8 cellular contexts compared by ENCODE assay signal in the genomic region with DNA sequence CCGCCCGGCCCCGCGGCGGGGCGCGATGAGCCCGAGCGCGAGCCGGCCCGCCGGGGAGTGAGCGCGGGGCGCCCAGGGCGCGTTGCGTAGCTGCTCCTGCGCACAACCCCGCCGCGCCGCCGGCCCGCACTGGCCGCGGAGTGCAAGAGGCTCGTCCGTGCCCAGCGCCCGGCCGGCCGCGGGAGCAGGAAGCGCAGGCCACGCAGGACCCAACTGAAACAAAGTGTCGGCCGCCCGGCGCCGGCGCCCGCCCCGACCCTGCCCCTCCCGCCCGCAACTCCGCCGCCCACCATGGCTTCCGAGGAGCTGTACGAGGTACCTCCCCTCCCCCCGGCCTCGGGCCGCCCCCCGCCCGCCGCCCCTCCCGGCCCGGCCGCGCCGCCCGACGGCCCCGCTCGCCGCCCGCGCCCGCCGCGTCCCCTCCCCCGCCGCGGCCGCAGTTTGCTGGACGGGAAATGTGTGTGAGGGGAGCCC. TPM values are rescaled to one million over a fixed set of nuclear protein-coding genes. Genes with fewer than 3 reads are reported as not detected.
DNase-seq lines count a peak whose midpoint lies in the region; ATAC-seq and TF ChIP-seq lines count a peak whose summit lies in the region.

No MANE protein-coding gene starts in this region.

- no peak overlapping the region for H3K27ac ChIP-seq in ACC112 (ENCODE audit: low read depth, low read length)

- H3K27me3 ChIP-seq in ACC112 (ENCODE audit: insufficient read depth, low read length): peaks cover 9% of the 10 kb centered on the region; the same call in 1 of the 2 replicates

- peaks cover 45% of the 10 kb centered on the region for H3K79me2 ChIP-seq in ACC112 (ENCODE audit: control insufficient read depth, insufficient read depth, low read length, unreplicated experiment)

- peak; percentile 22 for ATAC-seq in HG02943 (IDR thresholded peaks at IDR 0.05; ENCODE audit: low read depth, unreplicated experiment)

- H3K9me3 Mint-ChIP-seq in neural crest cell: peaks cover 15% of the 10 kb centered on the region

- H3K36me3 ChIP-seq in ACC112 (ENCODE audit: insufficient read depth, low read length): no peaks in the 10 kb centered on the region

- no peak overlapping the region for H3K27ac Mint-ChIP-seq in neural crest cell (ENCODE audit: unreplicated experiment)

- peaks cover 41% of the 10 kb centered on the region for H3K27me3 Mint-ChIP-seq in neural crest cell (ENCODE audit: low read depth)

- peaks cover 41% of the 10 kb centered on the region for H3K4me1 Mint-ChIP-seq in neural crest cell

- H3K4me3 ChIP-seq in ACC112 (ENCODE audit: low read depth, low read length) (peak overlapping the region; percentile 90), epithelial cell of proximal tubule (ENCODE audit: low read depth, low read length) (peak overlapping the region; percentile 52)

- DNase-seq in GM13977 (ENCODE audit: low spot score) (peak; percentile 72), T follicular helper cell (ENCODE audit: low read depth) (peak; percentile 6), epithelial cell of proximal tubule (ENCODE audit: low read depth) (no peak), neural crest cell (ENCODE audit: low read depth, low spot score) (peak; percentile 36), LoVo (ENCODE audit: low spot score) (no peak), SHP77 treated with DMSO at 0.1 percent for 48 hours (lab: John Stamatoyannopoulos, UW) (no peak)

- peaks cover 15% of the 10 kb centered on the region for H3K36me3 Mint-ChIP-seq in neural crest cell (ENCODE audit: low read depth)

- in situ Hi-C loops in GM13977 (cut with MboI; ENCODE audit: low pct_unique_long_range_greater_than_20kb, low sequenced_read_pairs, unreplicated experiment): no loop called here

- no peak for TF ChIP-seq CTCF in GM13977 (IDR thresholded peaks at IDR 0.05; ENCODE audit: extremely low read depth, insufficient read depth, missing control alignments)
- no peak for TF ChIP-seq CTCF in epithelial cell of proximal tubule (conservative IDR thresholded peaks at IDR 0.05; ENCODE audit: low read depth, low read length)
- no peak for TF ChIP-seq CTCF in neural crest cell (conservative IDR thresholded peaks at IDR 0.05)

- no peak overlapping the region for H2AFZ ChIP-seq in ACC112 (ENCODE audit: low read length, unreplicated experiment)

- H3K4me1 ChIP-seq in ACC112 (ENCODE audit: control insufficient read depth, insufficient read depth, low read length, unreplicated experiment): peaks cover 10% of the 10 kb centered on the region

- H3K4me3 Mint-ChIP-seq in neural crest cell: no peak overlapping the region

RNA-seq across cellular contexts. Expression of a gene that starts 0.3 kb away (rescaled TPM):
- total RNA-seq in epithelial cell of proximal tubule (12.2 TPM in 2 replicates), neural crest cell (54.2 and 60.6 TPM in 2 replicates)

Comparison
In these comparisons a context has a peak if more than half of its experiments do, and no peak if none do; other contexts are left out.
1. DNase-seq: peak in GM13977 (single experiment), T follicular helper cell (single experiment) and neural crest cell (single experiment); none in epithelial cell of proximal tubule (single experiment), LoVo (single experiment) and SHP77 treated with DMSO at 0.1 percent for 48 hours (single experiment).